In genomic region chr3:43104786-43105185, GRCh38 we compare ENCODE assay signal across 9 cellular contexts. TPM values are rescaled to one million over a fixed set of nuclear protein-coding genes. Genes with fewer than 3 reads are reported as not detected.
DNase-seq lines count a peak whose midpoint lies in the region; ATAC-seq and TF ChIP-seq lines count a peak whose summit lies in the region.
"Had no signal": no experiment of that assay in that cellular context is flagged by ENCODE, and none has a peak within 500 bp of the region (broad histone marks: within the 10 kb centered on the region; RNA-seq: fewer than 3 reads in every experiment).

No MANE protein-coding gene starts in this region.

- dilution Hi-C loops in mammary epithelial cell (cut with HindIII; ENCODE audit: low sequenced_read_pairs), result loop anchor here (10.0 kb wide), 1 partner anchor 100 kb away; no protein-coding TSS in a partner anchor

- TF ChIP-seq EP300 in upper lobe of left lung (IDR thresholded peaks at IDR 0.05), result no peak

- H3K27me3 ChIP-seq in mammary epithelial cell (ENCODE audit: insufficient read depth, low read length) (no peaks in the 10 kb centered on the region), lung (ENCODE audit: control insufficient read depth, insufficient read depth) (no peaks in the 10 kb centered on the region), upper lobe of left lung (no peaks in the 10 kb centered on the region)

- no peak overlapping the region for H3K27ac ChIP-seq in mammary epithelial cell (ENCODE audit: insufficient read depth, low read depth, low read length)
- no peak overlapping the region for H3K27ac ChIP-seq in lung (ENCODE audit: low read depth in 1 of 2, low read length in 1 of 2)
- no peak overlapping the region for H3K27ac ChIP-seq in upper lobe of left lung

- H4K20me1 ChIP-seq in mammary epithelial cell (ENCODE audit: insufficient read depth, low read length), result no peaks in the 10 kb centered on the region

- no TSS peak for BruUV-seq in mammary epithelial cell (replicated peaks; lab: Mats Ljungman, UMichigan)

- H3K36me3 Mint-ChIP-seq in activated T-cell treated with anti-CD3 and anti-CD28 coated beads, Interleukin-2, amount 50 U/mL, for 4 hours (ENCODE audit: insufficient read depth), result peaks cover 4% of the 10 kb centered on the region

- no peak for DNase-seq in activated T-cell treated with anti-CD3 and anti-CD28 coated beads, Interleukin-2, amount 50 U/mL, for 4 hours
- no peak for DNase-seq in activated T-cell treated with anti-CD3 and anti-CD28 coated beads, Interleukin-2, amount 50 U/mL, for 48 hours
- DNase-seq in mammary epithelial cell, result no peak
- no peak for DNase-seq in lung (ENCODE audit: low spot score)
- DNase-seq in upper lobe of left lung, result no peak
- DNase-seq in EL, result no peak
- DNase-seq: NK-92 treated with Interleukin-12 subunit alpha and Interleukin-12 subunit beta, amount 100 ng/mL, for 24 hours had no signal

- H3K4me3 ChIP-seq in mammary epithelial cell (replicated peaks in 1 of 3; ENCODE audit: insufficient read depth in 1 of 3, low read depth in 2 of 3, low read length in 3 of 3) (peak overlapping the region in 2 of 3 experiments; percentile 74 to 86), lung (peak overlapping the region; percentile 4), upper lobe of left lung (peak overlapping the region in 3 of 4 donors; percentile 75 to 91 (median 75))

- TF ChIP-seq CTCF in mammary epithelial cell (conservative IDR thresholded peaks at IDR 0.05 in 1 of 2, IDR thresholded peaks at IDR 0.05 in 1 of 2; ENCODE audit: extremely low read depth in 1 of 2, insufficient read depth in 1 of 2, low read depth in 1 of 2, low read length in 2 of 2) (no peak), lung (IDR thresholded peaks at IDR 0.05; ENCODE audit: control extremely low read depth, extremely low read depth) (no peak), upper lobe of left lung (IDR thresholded peaks at IDR 0.05) (no peak)

- in situ Hi-C loops in mammary epithelial cell (cut with MboI; ENCODE audit: low sequenced_read_pairs in 2 of 2), result no loop called here

- CTCF ChIA-PET in mammary epithelial cell (lab: Charles Lee; ENCODE audit: low non-redundant PET), result no interaction called here

- H3K36me3 ChIP-seq in mammary epithelial cell (ENCODE audit: insufficient read depth, low read length), result no peaks in the 10 kb centered on the region
- no peaks in the 10 kb centered on the region for H3K36me3 ChIP-seq in lung (ENCODE audit: control insufficient read depth in 2 of 2, insufficient read depth in 2 of 2, low read length in 2 of 2)
- no peaks in the 10 kb centered on the region for H3K36me3 ChIP-seq in upper lobe of left lung

- WGBS in mammary epithelial cell (ENCODE audit: low coverage, missing lambda C conversion rate), result 85% methylated on average over 11 of the region's 11 CpGs
- WGBS in lung, 2 donors, result 76 to 89% methylated on average over 11 of the region's 11 CpGs
- 78 to 87% methylated on average over 11 of the region's 11 CpGs for WGBS in upper lobe of left lung, 2 donors

- peak overlapping the region; percentile 78 for H3K4me3 Mint-ChIP-seq in activated T-cell treated with anti-CD3 and anti-CD28 coated beads, Interleukin-2, amount 50 U/mL, for 4 hours

- no peak for ATAC-seq in activated T-cell treated with anti-CD3 and anti-CD28 coated beads, Interleukin-2, amount 50 U/mL, for 4 hours
- ATAC-seq in lung (ENCODE audit: insufficient read depth, low FRiP score), result no peak
- ATAC-seq in upper lobe of left lung (ENCODE audit: low FRiP score in 2 of 2), result no peak
- ATAC-seq in GM18502 (IDR thresholded peaks at IDR 0.05; ENCODE audit: poor library complexity, unreplicated experiment), result no peak
- no peak for ATAC-seq in HG03520 (IDR thresholded peaks at IDR 0.05; ENCODE audit: unreplicated experiment)

- H3K9me3 ChIP-seq in mammary epithelial cell (replicated peaks; ENCODE audit: insufficient read depth, low read length) (no peaks in the 10 kb centered on the region), lung (ENCODE audit: control insufficient read depth in 2 of 2, insufficient read depth in 1 of 2, low read length in 1 of 2) (no peaks in the 10 kb centered on the region), upper lobe of left lung (no peaks in the 10 kb centered on the region)

- TF ChIP-seq POLR2A in upper lobe of left lung (IDR thresholded peaks at IDR 0.05), result no peak

- peaks cover 18% of the 10 kb centered on the region for H3K79me2 ChIP-seq in mammary epithelial cell (ENCODE audit: insufficient read depth, low read length)

- intact Hi-C loops in mammary epithelial cell (cut with micrococcal nuclease), result no loop called here

- peaks cover 9% of the 10 kb centered on the region for H3K4me1 Mint-ChIP-seq in activated T-cell treated with anti-CD3 and anti-CD28 coated beads, Interleukin-2, amount 50 U/mL, for 4 hours (ENCODE audit: low read depth)

- peaks cover 6% of the 10 kb centered on the region for H3K4me1 ChIP-seq in mammary epithelial cell (ENCODE audit: insufficient read depth, low read length)
- H3K4me1 ChIP-seq in lung (ENCODE audit: control insufficient read depth in 2 of 2, insufficient read depth in 2 of 2, low read length in 2 of 2), result peaks cover 6 to 12% of the 10 kb centered on the region in 2 donors
- H3K4me1 ChIP-seq in upper lobe of left lung, result peaks cover 5 to 26% (median 24%) of the 10 kb centered on the region in 4 donors

- H2AFZ ChIP-seq in mammary epithelial cell (ENCODE audit: low read depth, low read length), result peak overlapping the region; percentile 97

- H3K27me3 Mint-ChIP-seq in activated T-cell treated with anti-CD3 and anti-CD28 coated beads, Interleukin-2, amount 50 U/mL, for 4 hours (ENCODE audit: low read depth), result no peaks in the 10 kb centered on the region

- peak overlapping the region; percentile 92 for H3K4me2 ChIP-seq in mammary epithelial cell (ENCODE audit: insufficient read depth, low read depth, low read length)

- no peaks in the 10 kb centered on the region for H3K9me3 Mint-ChIP-seq in activated T-cell treated with anti-CD3 and anti-CD28 coated beads, Interleukin-2, amount 50 U/mL, for 4 hours

- no peak overlapping the region for H3K9ac ChIP-seq in mammary epithelial cell (ENCODE audit: insufficient read depth, low read length)

RNA-seq across cellular contexts. Expression of gene POMGNT2, which starts 1.1 kb away (rescaled TPM):
- 10 to 100 TPM in 2 of 3 donors, 1 to 10 TPM in 1; 10.0 to 10.6 (median 10.4) TPM for total RNA-seq in activated T-cell treated with anti-CD3 and anti-CD28 coated beads, Interleukin-2, amount 50 U/mL, for 4 hours
- total RNA-seq in mammary epithelial cell (10 to 100 TPM; 10.3 to 11.2 TPM), lung (10 to 100 TPM; 15.3 to 15.7 TPM), upper lobe of left lung (10 to 100 TPM; 10.5 to 25.1 (median 14.1) TPM)
- polyA plus RNA-seq in mammary epithelial cell (23.4 TPM), lung (10 to 100 TPM in 1 of 2 donors, 1 to 10 TPM in 1; 5.8 to 10.8 TPM)
- polyA minus RNA-seq in mammary epithelial cell, result 22.4 TPM

Comparison
In these comparisons a context has a peak if more than half of its experiments do, and no peak if none do; other contexts are left out.
1. H3K4me3 ChIP-seq: peak in every context shown above with its lines; median percentile 80 in mammary epithelial cell; 75 in upper lobe of left lung; 4 in lung.